ENCODE assay signal across 8 cellular contexts in the genomic region with DNA sequence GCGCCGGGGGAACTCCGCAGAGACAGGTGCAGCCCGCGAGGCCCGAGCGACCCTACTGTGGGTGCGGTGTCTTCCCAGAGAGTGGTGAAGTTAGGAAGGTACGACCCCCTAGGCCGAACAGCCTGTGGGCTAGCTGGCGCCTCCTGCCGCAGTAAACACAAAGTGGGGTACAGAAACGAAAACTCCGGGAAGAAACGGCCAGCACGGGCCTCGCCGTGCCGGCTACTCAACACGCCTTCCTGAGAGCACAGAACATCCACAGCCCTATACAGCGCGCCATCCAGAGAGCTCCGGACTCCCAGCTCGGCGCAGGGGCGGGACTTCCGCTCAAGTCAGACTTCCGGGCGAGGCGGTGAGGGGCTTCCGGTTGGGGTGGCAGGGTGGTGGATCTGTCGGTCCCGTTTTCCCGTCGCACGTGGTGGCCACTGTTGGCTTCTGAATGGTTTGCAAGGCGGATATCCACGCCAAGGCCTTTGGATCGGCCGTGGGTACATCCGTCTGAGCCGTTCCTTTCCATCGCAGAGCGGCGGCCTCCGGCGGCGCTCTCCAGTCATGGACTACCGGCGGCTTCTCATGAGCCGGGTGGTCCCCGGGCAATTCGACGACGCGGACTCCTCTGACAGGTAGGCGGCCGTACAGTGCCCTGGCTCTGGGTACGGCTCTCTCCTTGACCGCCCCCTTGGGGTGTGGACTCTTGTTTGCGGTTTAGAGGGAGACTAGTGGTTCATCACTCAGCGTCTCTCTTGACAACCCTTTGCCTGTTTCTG. TPM values are rescaled to one million over a fixed set of nuclear protein-coding genes. Genes with fewer than 3 reads are reported as not detected.
DNase-seq lines count a peak whose midpoint lies in the region; ATAC-seq and TF ChIP-seq lines count a peak whose summit lies in the region.

A gene (minus strand): TSS at position 292 of the 767 bp plus-strand sequence. CDS start 2,569 bp downstream, outside the sequence.
A gene (plus strand): TSS at position 358 of the 767 bp plus-strand sequence. CDS start 195 bp downstream, at position 553.

- peaks cover 12 to 42% (median 30%) of the 10 kb centered on the region in 6 donors for H3K4me1 ChIP-seq in spleen

- H3K27me3 Mint-ChIP-seq in WTC11 (ENCODE audit: low read depth) = no peaks in the 10 kb centered on the region

- H3K27ac ChIP-seq in spleen = peak within 1 kb of the TSS; percentile 89 to 95 (median 92)

- 0 to 1% (median 0%) methylated on average over 42 to 62 of the region's 62 CpGs for WGBS in spleen, 5 donors

- CTCF ChIA-PET in WTC11 (lab: Charles Lee) = interaction anchor here (0.7 to 4.9 kb wide), 11 partner anchors 12 to 693 kb away, joined by 3 to 25 read pairs (median 4); no protein-coding TSS in a partner anchor

- TF ChIP-seq CTCF in WTC11 (IDR thresholded peaks at IDR 0.05) (no peak), cardiac fibroblast (IDR thresholded peaks at IDR 0.05; ENCODE audit: low read depth, low read length) (no peak), spleen (IDR thresholded peaks at IDR 0.05 in 8 of 11, conservative IDR thresholded peaks at IDR 0.05 in 3 of 11) (peak in 3 of 11 experiments; percentile 15 to 47 (median 25))

- no peaks in the 10 kb centered on the region for H3K9me3 ChIP-seq in spleen

- ATAC-seq in GM18909 (IDR thresholded peaks at IDR 0.05; ENCODE audit: poor library complexity, unreplicated experiment) (peak; percentile 96), HG03159 (IDR thresholded peaks at IDR 0.05; ENCODE audit: unreplicated experiment) (peak; percentile 97), WTC11 (peak; percentile 99)

- H3K4me1 Mint-ChIP-seq in WTC11 = peaks cover 25% of the 10 kb centered on the region

- H3K27ac Mint-ChIP-seq in WTC11 = peak within 1 kb of the TSS; percentile 95

- DNase-seq in AG08396 (ENCODE audit: low spot score) (peak; percentile 94), NCI-H2227 (lab: John Stamatoyannopoulos, UW; ENCODE audit: unreplicated experiment) (peak; percentile 96), WTC11 (ENCODE audit: low spot score) (peak; percentile 94), cardiac fibroblast (ENCODE audit: low read depth in 2 of 2) (peak; percentile 95 to 96), inferior parietal cortex (ENCODE audit: extremely low spot score) (peak; percentile 94), spleen (peak; percentile 98)

- peak within 1 kb of the TSS; percentile 84 to 88 for H3K4me3 ChIP-seq in cardiac fibroblast (replicated peaks in 1 of 2; ENCODE audit: low read depth in 2 of 2, low read length in 2 of 2)
- H3K4me3 ChIP-seq in spleen = peak within 1 kb of the TSS; percentile 56 to 90 (median 83)

- intact Hi-C loops in spleen (cut with DNase I; ENCODE audit: low total_unique reads) = loop anchor here (10.0 kb wide), 1 partner anchor 75 kb away; a partner anchor contains a TSS

- H3K9me3 Mint-ChIP-seq in WTC11 = no peaks in the 10 kb centered on the region

- no peaks in the 10 kb centered on the region for H3K27me3 ChIP-seq in spleen (replicated peaks in 1 of 7)

- peak within 1 kb of the TSS; percentile 92 for H3K4me3 Mint-ChIP-seq in WTC11

- TF ChIP-seq POLR2A in spleen (IDR thresholded peaks at IDR 0.05) = peak in 1 of 3 donors; percentile 77

- peaks cover 0 to 22% (median 12%) of the 10 kb centered on the region in 6 donors for H3K36me3 ChIP-seq in spleen

- peaks cover 18% of the 10 kb centered on the region for H3K36me3 Mint-ChIP-seq in WTC11

- POLR2A ChIA-PET in WTC11 (lab: Charles Lee) = interaction anchor here (0.6 to 2.0 kb wide), 7 partner anchors 9 to 200 kb away, joined by 3 to 9 read pairs (median 4); a partner anchor contains a TSS

TF ChIP-seq in WTC11, 78 proteins besides CTCF, POLR2A, EP300 and RAD21 (continues in another document):
- TF ChIP-seq, protein P1, sequence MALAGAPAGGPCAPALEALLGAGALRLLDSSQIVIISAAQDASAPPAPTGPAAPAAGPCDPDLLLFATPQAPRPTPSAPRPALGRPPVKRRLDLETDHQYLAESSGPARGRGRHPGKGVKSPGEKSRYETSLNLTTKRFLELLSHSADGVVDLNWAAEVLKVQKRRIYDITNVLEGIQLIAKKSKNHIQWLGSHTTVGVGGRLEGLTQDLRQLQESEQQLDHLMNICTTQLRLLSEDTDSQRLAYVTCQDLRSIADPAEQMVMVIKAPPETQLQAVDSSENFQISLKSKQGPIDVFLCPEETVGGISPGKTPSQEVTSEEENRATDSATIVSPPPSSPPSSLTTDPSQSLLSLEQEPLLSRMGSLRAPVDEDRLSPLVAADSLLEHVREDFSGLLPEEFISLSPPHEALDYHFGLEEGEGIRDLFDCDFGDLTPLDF (CRISPR knock-in tag; IDR thresholded peaks at IDR 0.05) = peak; percentile 58
- TF ChIP-seq NR1H2 (CRISPR knock-in tag; IDR thresholded peaks at IDR 0.05) (no peak), TEAD4 (CRISPR knock-in tag; IDR thresholded peaks at IDR 0.05) (no peak), GTF2I (CRISPR knock-in tag; conservative IDR thresholded peaks at IDR 0.05) (no peak), ZNF671 (CRISPR knock-in tag; IDR thresholded peaks at IDR 0.05) (no peak), IRF2 (CRISPR knock-in tag; IDR thresholded peaks at IDR 0.05; ENCODE audit: borderline replicate concordance, low read depth) (no peak), HMGA2 (CRISPR knock-in tag; IDR thresholded peaks at IDR 0.05) (no peak), JAZF1 (CRISPR knock-in tag; IDR thresholded peaks at IDR 0.05) (no peak), ZNF423 (CRISPR knock-in tag; IDR thresholded peaks at IDR 0.05) (no peak; the same call in 1 of the 2 replicates), ZNF219 (CRISPR knock-in tag; IDR thresholded peaks at IDR 0.05; ENCODE audit: borderline replicate concordance) (peak; percentile 57; the same call in 1 of the 2 replicates), TCF7 (CRISPR knock-in tag; IDR thresholded peaks at IDR 0.05; ENCODE audit: low read depth) (no peak), CREB1 (CRISPR knock-in tag; IDR thresholded peaks at IDR 0.05) (no peak), EMX1 (CRISPR knock-in tag; IDR thresholded peaks at IDR 0.05) (no peak)
- TF ChIP-seq, protein P2, sequence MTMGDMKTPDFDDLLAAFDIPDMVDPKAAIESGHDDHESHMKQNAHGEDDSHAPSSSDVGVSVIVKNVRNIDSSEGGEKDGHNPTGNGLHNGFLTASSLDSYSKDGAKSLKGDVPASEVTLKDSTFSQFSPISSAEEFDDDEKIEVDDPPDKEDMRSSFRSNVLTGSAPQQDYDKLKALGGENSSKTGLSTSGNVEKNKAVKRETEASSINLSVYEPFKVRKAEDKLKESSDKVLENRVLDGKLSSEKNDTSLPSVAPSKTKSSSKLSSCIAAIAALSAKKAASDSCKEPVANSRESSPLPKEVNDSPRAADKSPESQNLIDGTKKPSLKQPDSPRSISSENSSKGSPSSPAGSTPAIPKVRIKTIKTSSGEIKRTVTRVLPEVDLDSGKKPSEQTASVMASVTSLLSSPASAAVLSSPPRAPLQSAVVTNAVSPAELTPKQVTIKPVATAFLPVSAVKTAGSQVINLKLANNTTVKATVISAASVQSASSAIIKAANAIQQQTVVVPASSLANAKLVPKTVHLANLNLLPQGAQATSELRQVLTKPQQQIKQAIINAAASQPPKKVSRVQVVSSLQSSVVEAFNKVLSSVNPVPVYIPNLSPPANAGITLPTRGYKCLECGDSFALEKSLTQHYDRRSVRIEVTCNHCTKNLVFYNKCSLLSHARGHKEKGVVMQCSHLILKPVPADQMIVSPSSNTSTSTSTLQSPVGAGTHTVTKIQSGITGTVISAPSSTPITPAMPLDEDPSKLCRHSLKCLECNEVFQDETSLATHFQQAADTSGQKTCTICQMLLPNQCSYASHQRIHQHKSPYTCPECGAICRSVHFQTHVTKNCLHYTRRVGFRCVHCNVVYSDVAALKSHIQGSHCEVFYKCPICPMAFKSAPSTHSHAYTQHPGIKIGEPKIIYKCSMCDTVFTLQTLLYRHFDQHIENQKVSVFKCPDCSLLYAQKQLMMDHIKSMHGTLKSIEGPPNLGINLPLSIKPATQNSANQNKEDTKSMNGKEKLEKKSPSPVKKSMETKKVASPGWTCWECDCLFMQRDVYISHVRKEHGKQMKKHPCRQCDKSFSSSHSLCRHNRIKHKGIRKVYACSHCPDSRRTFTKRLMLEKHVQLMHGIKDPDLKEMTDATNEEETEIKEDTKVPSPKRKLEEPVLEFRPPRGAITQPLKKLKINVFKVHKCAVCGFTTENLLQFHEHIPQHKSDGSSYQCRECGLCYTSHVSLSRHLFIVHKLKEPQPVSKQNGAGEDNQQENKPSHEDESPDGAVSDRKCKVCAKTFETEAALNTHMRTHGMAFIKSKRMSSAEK (CRISPR knock-in tag; IDR thresholded peaks at IDR 0.05; ENCODE audit: borderline replicate concordance) = no peak
- TF ChIP-seq, protein P3, sequence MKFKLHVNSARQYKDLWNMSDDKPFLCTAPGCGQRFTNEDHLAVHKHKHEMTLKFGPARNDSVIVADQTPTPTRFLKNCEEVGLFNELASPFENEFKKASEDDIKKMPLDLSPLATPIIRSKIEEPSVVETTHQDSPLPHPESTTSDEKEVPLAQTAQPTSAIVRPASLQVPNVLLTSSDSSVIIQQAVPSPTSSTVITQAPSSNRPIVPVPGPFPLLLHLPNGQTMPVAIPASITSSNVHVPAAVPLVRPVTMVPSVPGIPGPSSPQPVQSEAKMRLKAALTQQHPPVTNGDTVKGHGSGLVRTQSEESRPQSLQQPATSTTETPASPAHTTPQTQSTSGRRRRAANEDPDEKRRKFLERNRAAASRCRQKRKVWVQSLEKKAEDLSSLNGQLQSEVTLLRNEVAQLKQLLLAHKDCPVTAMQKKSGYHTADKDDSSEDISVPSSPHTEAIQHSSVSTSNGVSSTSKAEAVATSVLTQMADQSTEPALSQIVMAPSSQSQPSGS (CRISPR knock-in tag; IDR thresholded peaks at IDR 0.05; ENCODE audit: borderline replicate concordance, low read depth) = no peak
- TF ChIP-seq, protein P4, sequence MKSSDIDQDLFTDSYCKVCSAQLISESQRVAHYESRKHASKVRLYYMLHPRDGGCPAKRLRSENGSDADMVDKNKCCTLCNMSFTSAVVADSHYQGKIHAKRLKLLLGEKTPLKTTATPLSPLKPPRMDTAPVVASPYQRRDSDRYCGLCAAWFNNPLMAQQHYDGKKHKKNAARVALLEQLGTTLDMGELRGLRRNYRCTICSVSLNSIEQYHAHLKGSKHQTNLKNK (CRISPR knock-in tag; IDR thresholded peaks at IDR 0.05) = no peak

RNA-seq across cellular contexts. Expression of the first gene that starts in this region (rescaled TPM):
- 0.07 to 0.30 TPM (median 0.11 TPM) in 3 replicates for total RNA-seq in WTC11 (2021)
- not detected for total RNA-seq in spleen
- polyA plus RNA-seq in spleen = not detected

RNA-seq across cellular contexts. Expression of the second gene that starts in this region (rescaled TPM):
- total RNA-seq in WTC11 (2021) (16.7 to 25.6 TPM (median 20.2 TPM) in 3 replicates), spleen (10 to 100 TPM; 15.8 to 26.6 (median 20.7) TPM)
- polyA plus RNA-seq in spleen = 10 to 100 TPM; 12.7 to 16.6 (median 13.0) TPM

Comparison
In these comparisons a context has a peak if more than half of its experiments do, and no peak if none do; other contexts are left out.
1. Peak in every context shown above with its lines: DNase-seq, ATAC-seq, H3K4me3 ChIP-seq and H3K27ac ChIP-seq.